In genomic region chr3:58045084-58045483, GRCh38 we compare ENCODE assay signal across 16 cellular contexts. TPM values are rescaled to one million over a fixed set of nuclear protein-coding genes. Genes with fewer than 3 reads are reported as not detected.
DNase-seq lines count a peak whose midpoint lies in the region; ATAC-seq and TF ChIP-seq lines count a peak whose summit lies in the region.
"Had no signal": no experiment of that assay in that cellular context is flagged by ENCODE, and none has a peak within 500 bp of the region (broad histone marks: within the 10 kb centered on the region; RNA-seq: fewer than 3 reads in every experiment).

No MANE protein-coding gene starts in this region.

- peaks cover 3% of the 10 kb centered on the region for H3K36me3 Mint-ChIP-seq in endothelial cell (ENCODE audit: low read depth, unreplicated experiment)
- H3K36me3 Mint-ChIP-seq in activated T-cell treated with anti-CD3 and anti-CD28 coated beads, Interleukin-2, amount 50 U/mL, for 24 hours (ENCODE audit: low read depth) = no peaks in the 10 kb centered on the region
- H3K36me3 Mint-ChIP-seq: CD14-positive monocyte had no signal

- peaks cover 6% of the 10 kb centered on the region for H3K27me3 Mint-ChIP-seq in endothelial cell (ENCODE audit: unreplicated experiment)
- no peaks in the 10 kb centered on the region for H3K27me3 Mint-ChIP-seq in activated T-cell treated with anti-CD3 and anti-CD28 coated beads, Interleukin-2, amount 50 U/mL, for 24 hours
- H3K27me3 Mint-ChIP-seq: activated B cell treated with CpG ODN at 0.5 μM for 24 hours, IgD-negative memory B cell had no signal

- H3K4me3 Mint-ChIP-seq in endothelial cell (ENCODE audit: unreplicated experiment) = no peak overlapping the region
- H3K4me3 Mint-ChIP-seq in activated T-cell treated with anti-CD3 and anti-CD28 coated beads, Interleukin-2, amount 50 U/mL, for 24 hours = no peak overlapping the region
- H3K4me3 Mint-ChIP-seq: activated B cell treated with CpG ODN at 0.5 μM for 24 hours, CD14-positive monocyte, IgD-negative memory B cell had no signal

- H3K27ac ChIP-seq in ACC112 (ENCODE audit: low read depth, low read length) = peak overlapping the region; percentile 61
- H3K27ac ChIP-seq: parathyroid adenoma had no signal

- H2AFZ ChIP-seq in ACC112 (ENCODE audit: low read length, unreplicated experiment) = no peak overlapping the region
- H2AFZ ChIP-seq: parathyroid adenoma had no signal

- peaks cover 85% of the 10 kb centered on the region for H3K4me1 ChIP-seq in ACC112 (ENCODE audit: control insufficient read depth, insufficient read depth, low read length, unreplicated experiment)

- peaks cover 68% of the 10 kb centered on the region for H3K4me1 Mint-ChIP-seq in endothelial cell (ENCODE audit: unreplicated experiment)
- peaks cover 57% of the 10 kb centered on the region for H3K4me1 Mint-ChIP-seq in activated T-cell treated with anti-CD3 and anti-CD28 coated beads, Interleukin-2, amount 50 U/mL, for 24 hours (ENCODE audit: low read depth)

- DNase-seq in GM03348 (ENCODE audit: low spot score) (peak; percentile 15), endothelial cell (ENCODE audit: low spot score) (no peak), omental fat pad (ENCODE audit: low spot score) (no peak), globus pallidus (ENCODE audit: low spot score) (no peak), kidney tubule cell (ENCODE audit: low spot score) (no peak)
- DNase-seq in activated T-cell treated with anti-CD3 and anti-CD28 coated beads, Interleukin-2, amount 50 U/mL, for 24 hours = no peak
- DNase-seq: activated B cell treated with CpG ODN at 0.5 μM for 24 hours; activated CD8-positive, alpha-beta memory T cell treated with anti-CD3 and anti-CD28 coated beads, Interleukin-2, amount 50 U/mL, for 48 hours; NCI-H1048; NCI-H2171 treated with DMSO at 0.1 percent for 48 hours had no signal

- H3K36me3 ChIP-seq in ACC112 (ENCODE audit: insufficient read depth, low read length) = no peaks in the 10 kb centered on the region

- peaks cover 84% of the 10 kb centered on the region for H3K79me2 ChIP-seq in ACC112 (ENCODE audit: control insufficient read depth, insufficient read depth, low read length, unreplicated experiment)

- H3K4me3 ChIP-seq in ACC112 (ENCODE audit: low read depth, low read length) = no peak overlapping the region

- ATAC-seq in omental fat pad (ENCODE audit: low FRiP score) = peak; percentile 49
- no peak for ATAC-seq in GM18858 (IDR thresholded peaks at IDR 0.05; ENCODE audit: unreplicated experiment)
- ATAC-seq: esophagus mucosa had no signal

- no peak for TF ChIP-seq CTCF in endothelial cell (IDR thresholded peaks at IDR 0.05; ENCODE audit: unreplicated experiment)
- TF ChIP-seq CTCF in omental fat pad (IDR thresholded peaks at IDR 0.05) = no peak

- H3K27me3 ChIP-seq in ACC112 (ENCODE audit: insufficient read depth, low read length) = no peaks in the 10 kb centered on the region

- no peaks in the 10 kb centered on the region for H3K9me3 Mint-ChIP-seq in endothelial cell (ENCODE audit: unreplicated experiment)
- H3K9me3 Mint-ChIP-seq in activated T-cell treated with anti-CD3 and anti-CD28 coated beads, Interleukin-2, amount 50 U/mL, for 24 hours = no peaks in the 10 kb centered on the region
- H3K9me3 Mint-ChIP-seq: activated B cell treated with CpG ODN at 0.5 μM for 24 hours, IgD-negative memory B cell had no signal

- H3K27ac Mint-ChIP-seq in endothelial cell (ENCODE audit: unreplicated experiment) = peak overlapping the region; percentile 52
- H3K27ac Mint-ChIP-seq in activated T-cell treated with anti-CD3 and anti-CD28 coated beads, Interleukin-2, amount 50 U/mL, for 24 hours = no peak overlapping the region
- H3K27ac Mint-ChIP-seq: activated B cell treated with CpG ODN at 0.5 μM for 24 hours, CD14-positive monocyte had no signal

RNA-seq across cellular contexts. Expression of gene FLNB, which starts 36.9 kb away (rescaled TPM):
- total RNA-seq in endothelial cell (ENCODE audit: unreplicated experiment) (216 TPM), omental fat pad (100 to 1,000 TPM in 3 of 4 donors, 10 to 100 TPM in 1; 82.5 to 192 (median 145) TPM)
